In genomic region chr3:54574906-54575305, GRCh38 we compare ENCODE assay signal across 30 cellular contexts.
"Had no signal": no experiment of that assay in that cellular context is flagged by ENCODE, and none has a peak within 500 bp of the region (broad histone marks: within the 10 kb centered on the region; RNA-seq: fewer than 3 reads in every experiment).

No MANE protein-coding gene starts in this region.

- H3K36me3 ChIP-seq: adrenal gland, ascending aorta, brain microvascular endothelial cell, breast epithelium, cardiac muscle cell had no signal

- DNase-seq: activated effector memory CD4-positive, alpha-beta T cell treated with anti-CD3 and anti-CD28 coated beads, Interleukin-2, amount 50 U/mL, for 16 hours; activated effector memory CD4-positive, alpha-beta T cell treated with Interleukin-2 at 50 U/mL for 16 hours; activated gamma-delta T cell; activated gamma-delta T cell treated with Interleukin-2 at 50 U/mL for 16 hours; activated naive CD4-positive, alpha-beta T cell; activated naive CD4-positive, alpha-beta T cell treated with anti-CD3 and anti-CD28 coated beads for 36 hours; activated naive CD4-positive, alpha-beta T cell treated with anti-CD3 and anti-CD28 coated beads, Interleukin-2, amount 10 ng/mL, durations not matched to agents 7 days and 5 days; activated naive CD4-positive, alpha-beta T cell treated with anti-CD3 and anti-CD28 coated beads, Interleukin-2, amount 50 U/mL, for 16 hours; activated naive CD4-positive, alpha-beta T cell treated with Interleukin-2 at 50 U/mL for 16 hours; activated naive CD8-positive, alpha-beta T cell treated with anti-CD3 and anti-CD28 coated beads for 36 hours; activated naive CD8-positive, alpha-beta T cell treated with anti-CD3 and anti-CD28 coated beads, Interleukin-2, amount 10 ng/mL, durations not matched to agents 7 days and 5 days; activated naive CD8-positive, alpha-beta T cell treated with anti-CD3 and anti-CD28 coated beads, Interleukin-2, amount 50 U/mL, for 24 hours; activated T-cell treated with anti-CD3 and anti-CD28 coated beads, Interleukin-2, amount 50 U/mL, for 1 hour; activated T-cell treated with anti-CD3 and anti-CD28 coated beads, Interleukin-2, amount 50 U/mL, for 24 hours; activated T-cell treated with anti-CD3 and anti-CD28 coated beads, Interleukin-2, amount 50 U/mL, for 4 hours; activated T-cell treated with anti-CD3 and anti-CD28 coated beads, Interleukin-2, amount 50 U/mL, for 48 hours; activated T-cell treated with anti-CD3 and anti-CD28 coated beads, Interleukin-2, amount 50 U/mL, for 72 hours; adrenal gland; amniotic stem cell; amygdala; anterior cingulate cortex; aorta; body of pancreas; brain microvascular endothelial cell; caudate nucleus; central memory CD4-positive, alpha-beta T cell; cerebellar nuclear complex had no signal

- H3K27ac ChIP-seq: adrenal gland, ascending aorta, body of pancreas, brain microvascular endothelial cell, breast epithelium, cardiac muscle cell had no signal

- H3K4me1 ChIP-seq: adrenal gland, ascending aorta, body of pancreas, breast epithelium had no signal

- H3K4me3 ChIP-seq: adrenal gland, ascending aorta, body of pancreas, breast epithelium, cardiac muscle cell had no signal

- H3K9me3 ChIP-seq: adrenal gland, ascending aorta, body of pancreas, breast epithelium had no signal

- H3K27me3 ChIP-seq: adrenal gland, ascending aorta, body of pancreas, brain microvascular endothelial cell, breast epithelium had no signal
